ENCODE assay signal across 17 cellular contexts in the genomic region with DNA sequence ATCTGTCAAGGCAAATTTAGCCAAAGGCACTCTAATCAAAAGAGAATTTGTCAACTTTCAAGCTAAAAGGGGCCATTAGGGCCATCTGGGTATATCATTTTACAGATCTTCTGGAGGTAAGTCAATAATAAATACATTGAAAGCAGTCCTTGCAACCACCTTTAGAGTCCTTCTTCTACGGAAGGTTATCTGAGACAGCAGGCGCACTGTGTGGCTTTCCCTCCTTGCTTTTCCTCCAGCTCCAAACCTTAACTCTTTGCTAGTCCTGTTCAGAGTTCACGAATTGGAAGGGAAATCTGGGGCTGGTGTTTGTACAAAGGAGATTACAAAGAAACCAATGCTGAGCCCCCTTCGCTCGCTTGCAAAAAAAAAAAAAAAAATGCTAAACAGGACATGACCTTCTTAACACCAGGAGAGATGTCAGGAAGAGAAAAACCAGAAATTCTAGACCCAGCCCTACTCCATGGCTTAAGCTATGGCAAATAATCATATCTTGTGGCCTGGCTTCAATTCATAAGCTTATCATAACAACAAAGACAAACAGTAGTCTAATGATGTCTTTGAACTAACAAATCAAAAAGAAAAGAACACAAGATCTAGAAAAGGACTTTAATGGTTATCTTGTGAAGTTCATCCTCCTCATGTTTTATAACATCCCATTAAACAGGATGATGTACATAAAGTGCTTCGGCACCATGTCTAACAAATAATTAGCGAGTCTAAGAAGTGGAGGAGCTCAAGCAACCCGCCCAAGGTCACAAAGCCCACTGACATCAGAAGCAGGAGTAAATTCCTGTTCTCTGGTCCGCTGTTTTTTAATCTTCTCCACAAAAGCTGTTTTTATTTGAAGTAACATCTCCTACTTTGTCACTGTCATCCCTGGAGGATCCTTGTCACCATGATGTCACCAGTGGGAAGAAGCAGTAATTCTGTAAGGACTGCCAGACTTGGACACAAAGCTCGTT.
"Had no signal": no experiment of that assay in that cellular context is flagged by ENCODE, and none has a peak within 500 bp of the region (broad histone marks: within the 10 kb centered on the region; RNA-seq: fewer than 3 reads in every experiment).

No MANE protein-coding gene starts in this region.

- H3K36me3 ChIP-seq: ascending aorta, breast epithelium, tibial artery had no signal

- H3K9me3 ChIP-seq: ascending aorta, breast epithelium, tibial artery had no signal

- H3K27me3 ChIP-seq: ascending aorta, breast epithelium, tibial artery had no signal

- H3K27ac ChIP-seq: ascending aorta, breast epithelium, epithelial cell of prostate, parathyroid adenoma, tibial artery had no signal

- H3K36me3 Mint-ChIP-seq: stimulated activated effector memory CD8-positive, alpha-beta T cell treated with anti-CD3 and anti-CD28 coated beads, Interleukin-12 subunit alpha, Interleukin-12 subunit beta, amount 100 ng/mL, for 72 hours had no signal

- ATAC-seq: activated naive CD8-positive, alpha-beta T cell treated with anti-CD3 and anti-CD28 coated beads, Interleukin-2, amount 50 U/mL, for 24 hours; activated T-helper 17 cell treated with anti-CD3 and anti-CD28 coated beads, Interleukin-2, amount 50 U/mL, for 72 hours; effector memory CD8-positive, alpha-beta T cell; left lobe of liver; stimulated activated effector memory CD8-positive, alpha-beta T cell treated with anti-CD3 and anti-CD28 coated beads, Interleukin-12 subunit alpha, Interleukin-12 subunit beta, amount 100 ng/mL, for 72 hours had no signal

- H2AFZ ChIP-seq: parathyroid adenoma had no signal

- H3K4me1 ChIP-seq: ascending aorta, breast epithelium, tibial artery had no signal

- H3K27me3 Mint-ChIP-seq: activated naive CD8-positive, alpha-beta T cell treated with anti-CD3 and anti-CD28 coated beads, Interleukin-2, amount 50 U/mL, for 24 hours; activated T-helper 17 cell treated with anti-CD3 and anti-CD28 coated beads, Interleukin-2, amount 50 U/mL, for 72 hours; dendritic cell treated with granulocyte-macrophage colony-stimulating factor and Interleukin-4, amounts not matched to agents 40 ng/mL and 50 ng/mL, for 4 days; naive B cell had no signal

- H3K27ac Mint-ChIP-seq: activated naive CD4-positive, alpha-beta T cell treated with anti-CD3 and anti-CD28 coated beads for 36 hours; activated naive CD8-positive, alpha-beta T cell treated with anti-CD3 and anti-CD28 coated beads, Interleukin-2, amount 50 U/mL, for 24 hours; activated T-helper 17 cell treated with anti-CD3 and anti-CD28 coated beads, Interleukin-2, amount 50 U/mL, for 72 hours; dendritic cell treated with granulocyte-macrophage colony-stimulating factor and Interleukin-4, amounts not matched to agents 40 ng/mL and 50 ng/mL, for 4 days; effector memory CD8-positive, alpha-beta T cell; stimulated activated effector memory CD8-positive, alpha-beta T cell treated with anti-CD3 and anti-CD28 coated beads, Interleukin-12 subunit alpha, Interleukin-12 subunit beta, amount 100 ng/mL, for 72 hours had no signal

- H3K9me3 Mint-ChIP-seq: activated naive CD4-positive, alpha-beta T cell treated with anti-CD3 and anti-CD28 coated beads for 36 hours; activated naive CD8-positive, alpha-beta T cell treated with anti-CD3 and anti-CD28 coated beads, Interleukin-2, amount 50 U/mL, for 24 hours; activated T-helper 17 cell treated with anti-CD3 and anti-CD28 coated beads, Interleukin-2, amount 50 U/mL, for 72 hours; dendritic cell treated with granulocyte-macrophage colony-stimulating factor and Interleukin-4, amounts not matched to agents 40 ng/mL and 50 ng/mL, for 4 days; effector memory CD8-positive, alpha-beta T cell; stimulated activated effector memory CD8-positive, alpha-beta T cell treated with anti-CD3 and anti-CD28 coated beads, Interleukin-12 subunit alpha, Interleukin-12 subunit beta, amount 100 ng/mL, for 72 hours had no signal

- H3K79me2 ChIP-seq: parathyroid adenoma had no signal

- DNase-seq: activated CD4-positive, alpha-beta T cell treated with anti-CD3 and anti-CD28 coated beads, Interleukin-2, amount 50 U/mL, for 48 hours; activated naive CD4-positive, alpha-beta T cell treated with anti-CD3 and anti-CD28 coated beads for 36 hours; activated naive CD8-positive, alpha-beta T cell treated with anti-CD3 and anti-CD28 coated beads, Interleukin-2, amount 50 U/mL, for 24 hours; effector memory CD8-positive, alpha-beta T cell; head of caudate nucleus; naive B cell; retina; T1000; tibial artery had no signal

- H3K4me3 Mint-ChIP-seq: activated naive CD4-positive, alpha-beta T cell treated with anti-CD3 and anti-CD28 coated beads for 36 hours; activated naive CD8-positive, alpha-beta T cell treated with anti-CD3 and anti-CD28 coated beads, Interleukin-2, amount 50 U/mL, for 24 hours; activated T-helper 17 cell treated with anti-CD3 and anti-CD28 coated beads, Interleukin-2, amount 50 U/mL, for 72 hours; dendritic cell treated with granulocyte-macrophage colony-stimulating factor and Interleukin-4, amounts not matched to agents 40 ng/mL and 50 ng/mL, for 4 days; effector memory CD8-positive, alpha-beta T cell; stimulated activated effector memory CD8-positive, alpha-beta T cell treated with anti-CD3 and anti-CD28 coated beads, Interleukin-12 subunit alpha, Interleukin-12 subunit beta, amount 100 ng/mL, for 72 hours had no signal

- H3K4me3 ChIP-seq: ascending aorta, breast epithelium, tibial artery had no signal

- H3K4me1 Mint-ChIP-seq: activated naive CD8-positive, alpha-beta T cell treated with anti-CD3 and anti-CD28 coated beads, Interleukin-2, amount 50 U/mL, for 24 hours; activated T-helper 17 cell treated with anti-CD3 and anti-CD28 coated beads, Interleukin-2, amount 50 U/mL, for 72 hours; stimulated activated effector memory CD8-positive, alpha-beta T cell treated with anti-CD3 and anti-CD28 coated beads, Interleukin-12 subunit alpha, Interleukin-12 subunit beta, amount 100 ng/mL, for 72 hours had no signal
